ENCODE assay signal across 9 cellular contexts in genomic region chr18:13219012-13219396, GRCh38. TPM values are rescaled to one million over a fixed set of nuclear protein-coding genes. Genes with fewer than 3 reads are reported as not detected.
A peak's percentile ranks its signal among the peaks of the same experiment; 100 is the strongest.
DNase-seq lines count a peak whose midpoint lies in the region; ATAC-seq, FAIRE-seq and TF ChIP-seq lines count a peak whose summit lies in the region.
"Had no signal": no experiment of that assay in that cellular context is flagged by ENCODE, and none has a peak within 500 bp of the region (broad histone marks: within the 10 kb centered on the region; RNA-seq: fewer than 3 reads in every experiment).

No MANE protein-coding gene starts in this region.

- peaks cover 9% of the 10 kb centered on the region for H3K27me3 Mint-ChIP-seq in CD4-positive, alpha-beta T cell

- peak overlapping the region; percentile 69 for H3K27ac Mint-ChIP-seq in CD4-positive, alpha-beta T cell

- H3K4me1 ChIP-seq in NT2/D1 (ENCODE audit: insufficient read depth, insufficient read length) = peaks cover 2% of the 10 kb centered on the region
- H3K4me1 ChIP-seq in esophagus squamous epithelium = peaks cover 10 to 79% (median 26%) of the 10 kb centered on the region in 3 donors
- peaks cover 0 to 22% (median 17%) of the 10 kb centered on the region in 3 donors for H3K4me1 ChIP-seq in pancreas

- no peak for TF ChIP-seq POLR2A in esophagus squamous epithelium (IDR thresholded peaks at IDR 0.05)

- no peak for DNase-seq in CD4-positive, alpha-beta T cell
- DNase-seq in NT2/D1 (ENCODE audit: low read depth, low spot score) = no peak
- DNase-seq in esophagus squamous epithelium (lab: John Stamatoyannopoulos, UW) = no peak
- DNase-seq in pancreas = peak in 1 of 6 donors; percentile 30
- no peak for DNase-seq in stimulated activated CD8-positive, alpha-beta memory T cell treated with anti-CD3 and anti-CD28 coated beads, Interleukin-4, amount 100 ng/mL, for 48 hours
- no peak for DNase-seq in HPDE6-E6E7 (ENCODE audit: extremely low spot score)
- DNase-seq: HCEC 1CT had no signal

- peaks cover 7% of the 10 kb centered on the region for H3K36me3 Mint-ChIP-seq in CD4-positive, alpha-beta T cell (ENCODE audit: low read depth)

- no peaks in the 10 kb centered on the region for H3K9me3 ChIP-seq in CD4-positive, alpha-beta T cell (ENCODE audit: control insufficient read depth, low read length)
- H3K9me3 ChIP-seq in NT2/D1 (ENCODE audit: insufficient read depth, low read length) (no peaks in the 10 kb centered on the region), esophagus squamous epithelium (no peaks in the 10 kb centered on the region), pancreas (no peaks in the 10 kb centered on the region)

- 31 to 38% methylated on average over 7 to 8 of the region's 14 CpGs for WGBS in esophagus squamous epithelium, 2 donors
- WGBS in pancreas, 2 donors = 13 to 18% methylated on average over 14 of the region's 14 CpGs

- H3K36me3 ChIP-seq in NT2/D1 (ENCODE audit: insufficient read depth, insufficient read length, low read length) = no peaks in the 10 kb centered on the region
- no peaks in the 10 kb centered on the region for H3K36me3 ChIP-seq in esophagus squamous epithelium
- no peaks in the 10 kb centered on the region for H3K36me3 ChIP-seq in pancreas

- POLR2A ChIA-PET in CD4-positive, alpha-beta T cell (lab: Charles Lee) = interaction anchor here (0.6 to 2.0 kb wide), 7 partner anchors 53 to 411 kb away, joined by 3 to 6 read pairs (median 4); no protein-coding TSS in a partner anchor

- H3K27me3 ChIP-seq in CD4-positive, alpha-beta T cell (ENCODE audit: control insufficient read depth, insufficient read depth, low read length) = peaks cover under 1% of the 10 kb centered on the region
- peaks cover 29% of the 10 kb centered on the region for H3K27me3 ChIP-seq in NT2/D1 (ENCODE audit: insufficient read depth, insufficient read length)
- peaks cover 0 to 81% (median 0%) of the 10 kb centered on the region in 4 donors for H3K27me3 ChIP-seq in esophagus squamous epithelium
- H3K27me3 ChIP-seq in pancreas = no peaks in the 10 kb centered on the region

- ATAC-seq in CD4-positive, alpha-beta T cell (ENCODE audit: poor library complexity) = no peak
- ATAC-seq in pancreas = no peak
- no peak for ATAC-seq in HG03469 (IDR thresholded peaks at IDR 0.05; ENCODE audit: unreplicated experiment)
- ATAC-seq in HG03439 (IDR thresholded peaks at IDR 0.05; ENCODE audit: unreplicated experiment) = no peak

- intact Hi-C loops in CD4-positive, alpha-beta T cell (cut with DNase I, micrococcal nuclease) = loop anchor here (5.0 to 10.0 kb wide), 6 partner anchors 53 to 583 kb away; no protein-coding TSS in a partner anchor
- intact Hi-C loops in esophagus squamous epithelium (cut with DNase I) (loop anchor here (10.0 kb wide), 1 partner anchor 316 kb away; no protein-coding TSS in a partner anchor), pancreas (cut with DNase I) (loop anchor here in 1 of 3 donors (5.0 to 10.0 kb wide), 2 partner anchors 308 to 416 kb away; no protein-coding TSS in a partner anchor)

- peak overlapping the region; percentile 41 for H3K27ac ChIP-seq in CD4-positive, alpha-beta T cell (ENCODE audit: low read depth, low read length)
- H3K27ac ChIP-seq in esophagus squamous epithelium (peak overlapping the region; percentile 67 to 90 (median 80)), pancreas (peak overlapping the region in 2 of 4 donors; percentile 72 to 80)

- FAIRE-seq in pancreas (lab: Jason Lieb, UNC) = no peak

- CTCF ChIA-PET in CD4-positive, alpha-beta T cell (lab: Charles Lee) = interaction anchor here (0.7 kb wide), 2 partner anchors 48 to 237 kb away, joined by 3 read pairs; no protein-coding TSS in a partner anchor

- H3K4me3 Mint-ChIP-seq in CD4-positive, alpha-beta T cell = peak overlapping the region; percentile 87

- peaks cover 48% of the 10 kb centered on the region for H3K4me1 Mint-ChIP-seq in CD4-positive, alpha-beta T cell (ENCODE audit: low read depth)

- H3K9me3 Mint-ChIP-seq in CD4-positive, alpha-beta T cell = no peaks in the 10 kb centered on the region

- peak overlapping the region; percentile 74 for H3K9ac ChIP-seq in NT2/D1 (ENCODE audit: insufficient read length, low read depth)

- TF ChIP-seq CTCF in CD4-positive, alpha-beta T cell (IDR thresholded peaks at IDR 0.05) = no peak
- no peak for TF ChIP-seq CTCF in esophagus squamous epithelium (IDR thresholded peaks at IDR 0.05)
- no peak for TF ChIP-seq CTCF in pancreas (IDR thresholded peaks at IDR 0.05)

- H3K4me3 ChIP-seq in NT2/D1 (ENCODE audit: insufficient read length, low read depth) (peak overlapping the region; percentile 62), esophagus squamous epithelium (peak overlapping the region; percentile 52 to 80 (median 65)), pancreas (peak overlapping the region; percentile 59 to 75 (median 65))

RNA-seq across cellular contexts. Expression of gene LDLRAD4, which starts 0.4 kb away (rescaled TPM):
- 10 to 100 TPM; 51.9 to 52.7 TPM for total RNA-seq in CD4-positive, alpha-beta T cell
- total RNA-seq in esophagus squamous epithelium (10 to 100 TPM in 2 of 4 donors, 1 to 10 TPM in 1, under 1 TPM in 1; 0.91 to 17.9 (median 6.8) TPM), pancreas (10 to 100 TPM in 2 of 6 donors, 1 to 10 TPM in 4; 3.3 to 21.8 (median 7.8) TPM)
- 1 to 10 TPM; 2.5 to 2.6 TPM for polyA plus RNA-seq in pancreas
